In genomic region chr4:134320048-134320447, GRCh38 we compare ENCODE assay signal across 18 cellular contexts.
DNase-seq lines count a peak whose midpoint lies in the region; ATAC-seq, FAIRE-seq and TF ChIP-seq lines count a peak whose summit lies in the region.
"Had no signal": no experiment of that assay in that cellular context is flagged by ENCODE, and none has a peak within 500 bp of the region (broad histone marks: within the 10 kb centered on the region; RNA-seq: fewer than 3 reads in every experiment).

No MANE protein-coding gene starts in this region.

- H3K27me3 ChIP-seq in K562 (ENCODE audit: control insufficient read depth in 2 of 2, insufficient read depth in 2 of 2, low read length in 2 of 2) (no peaks in the 10 kb centered on the region), mesenchymal stem cell (ENCODE audit: control insufficient read depth in 1 of 2, insufficient read depth in 1 of 2, low read length in 2 of 2) (no peaks in the 10 kb centered on the region)
- H3K27me3 ChIP-seq: BE2C had no signal

- 27% methylated on average over 2 of the region's 2 CpGs for WGBS in K562 (ENCODE audit: insufficient coverage, low coverage, missing lambda C conversion rate)
- 79% methylated on average over 1 of the region's 2 CpGs for WGBS in mesenchymal stem cell

- no peaks in the 10 kb centered on the region for H4K20me1 ChIP-seq in K562 (replicated peaks; ENCODE audit: control insufficient read depth, insufficient read depth, low read length)

- no peak for FAIRE-seq in K562 (lab: Jason Lieb, UNC)

- TF ChIP-seq RAD21 in K562 (CRISPR knock-in tag; conservative IDR thresholded peaks at IDR 0.05 in 1 of 2, IDR thresholded peaks at IDR 0.05 in 1 of 2) = no peak

- CTCF ChIA-PET in K562 (lab: Yijun Ruan, JAX; ENCODE audit: low intra/inter-chr PET ratio) = no interaction called here

- H3K9me3 ChIP-seq in K562 (replicated peaks; ENCODE audit: control insufficient read depth, insufficient read depth, low read depth, low read length) = no peaks in the 10 kb centered on the region
- peaks cover 6% of the 10 kb centered on the region for H3K9me3 ChIP-seq in mesenchymal stem cell (ENCODE audit: control insufficient read depth, low read length)
- H3K9me3 ChIP-seq: BE2C, SK-N-SH had no signal

- no peak overlapping the region for H2BK120ac ChIP-seq in mesenchymal stem cell (ENCODE audit: low read depth, low read length)

- no peak overlapping the region for H3K18ac ChIP-seq in mesenchymal stem cell (ENCODE audit: low read depth in 1 of 2, low read length in 2 of 2)

- in situ Hi-C loops in K562 (cut with MboI) = no loop called here

- ATAC-seq in K562 = peak; percentile 64; the same call in 2 of the 3 replicates
- ATAC-seq: Right ventricle myocardium inferior had no signal

- no TSS peak for BruUV-seq in K562 (replicated peaks; lab: Mats Ljungman, UMichigan)

- H3K27ac ChIP-seq in K562 (ENCODE audit: extremely low read depth, low read depth, low read length) = no peak overlapping the region
- H3K27ac ChIP-seq in mesenchymal stem cell (ENCODE audit: low read length, poor library complexity, severe bottlenecking) = no peak overlapping the region
- H3K27ac ChIP-seq: HL-60, PC-9 had no signal

- no peak overlapping the region for H3K23ac ChIP-seq in mesenchymal stem cell (ENCODE audit: low read length in 2 of 2)

- H2AK5ac ChIP-seq in mesenchymal stem cell (ENCODE audit: low read length, severe bottlenecking) = no peak overlapping the region

- H3K79me1 ChIP-seq in mesenchymal stem cell (replicated peaks; ENCODE audit: low read length, poor library complexity, severe bottlenecking) = no peaks in the 10 kb centered on the region

- H2AFZ ChIP-seq in K562 (ENCODE audit: low read depth, low read length) (no peak overlapping the region), mesenchymal stem cell (ENCODE audit: low read depth, low read length) (peak overlapping the region; percentile 62)
- H2AFZ ChIP-seq: PC-9 had no signal

- no peaks in the 10 kb centered on the region for H3K9me1 ChIP-seq in K562 (ENCODE audit: control insufficient read depth, insufficient read depth, low read length)

- H2BK5ac ChIP-seq in mesenchymal stem cell (ENCODE audit: low read depth, low read length, poor library complexity, severe bottlenecking) = no peak overlapping the region

- no peak overlapping the region for H2BK12ac ChIP-seq in mesenchymal stem cell (ENCODE audit: low read length in 2 of 2)

- DNase-seq in GM04504 (ENCODE audit: low read depth) (peak; percentile 12), M059J (ENCODE audit: low read depth) (peak; percentile 42), K562 (ENCODE audit: extremely low read depth in 1 of 4, low spot score in 3 of 4) (no peak), mesenchymal stem cell (peak; percentile 42), A172 (ENCODE audit: low spot score) (no peak), NCI-H1105 treated with DMSO at 0.1 percent for 48 hours (lab: John Stamatoyannopoulos, UW) (no peak), NCI-H2196 treated with DMSO at 0.1 percent for 48 hours (lab: John Stamatoyannopoulos, UW; ENCODE audit: unreplicated experiment) (no peak)
- DNase-seq: BE2C; CD4-positive, alpha-beta memory T cell; NCI-H1417 treated with DMSO at 0.1 percent for 48 hours; NCI-H2029; NCI-H226; NCI-H526; PC-9; SK-N-SH; T-helper 1 cell had no signal

- POLR2A ChIA-PET in K562 (lab: Yijun Ruan, JAX) = no interaction called here

- H4K91ac ChIP-seq in mesenchymal stem cell (ENCODE audit: low read length) = no peak overlapping the region

- no peak overlapping the region for H3K9ac ChIP-seq in K562 (ENCODE audit: insufficient read depth in 1 of 2, low read depth in 2 of 2, low read length in 2 of 2)
- no peak overlapping the region for H3K9ac ChIP-seq in mesenchymal stem cell (ENCODE audit: low read length)
- H3K9ac ChIP-seq: SK-N-SH had no signal

- H3K4me1 ChIP-seq in K562 (replicated peaks in 1 of 2; ENCODE audit: control insufficient read depth in 2 of 2, insufficient read depth in 2 of 2, low read length in 2 of 2) (no peaks in the 10 kb centered on the region), mesenchymal stem cell (ENCODE audit: control insufficient read depth, insufficient read depth, low read depth, low read length) (no peaks in the 10 kb centered on the region)
- H3K4me1 ChIP-seq: BE2C had no signal

- H4K8ac ChIP-seq in mesenchymal stem cell (ENCODE audit: low read length) = no peak overlapping the region

- no peak for TF ChIP-seq CTCF in K562 (IDR thresholded peaks at IDR 0.05 in 2 of 3, conservative IDR thresholded peaks at IDR 0.05 in 1 of 3; ENCODE audit: insufficient read depth in 2 of 3, low read depth in 1 of 3, low read length in 3 of 3)

- no peak for TF ChIP-seq POLR2A in K562 (conservative IDR thresholded peaks at IDR 0.05)

- peaks cover 68% of the 10 kb centered on the region for H3K79me2 ChIP-seq in K562 (ENCODE audit: control insufficient read depth, insufficient read depth, low read length)

- H3K36me3 ChIP-seq in K562 (ENCODE audit: control insufficient read depth, insufficient read depth, low read length) (no peaks in the 10 kb centered on the region), mesenchymal stem cell (ENCODE audit: control insufficient read depth in 1 of 2, insufficient read depth in 2 of 2, low read depth in 1 of 2, low read length in 2 of 2) (no peaks in the 10 kb centered on the region)
- H3K36me3 ChIP-seq: BE2C had no signal

- H3K4me3 ChIP-seq in K562 (no peak overlapping the region), mesenchymal stem cell (ENCODE audit: insufficient read depth in 1 of 2, low read depth in 1 of 2, low read length in 2 of 2) (no peak overlapping the region)
- H3K4me3 ChIP-seq: PC-9 had no signal

- peak overlapping the region in 1 of 2 experiments; percentile 42 for H3K14ac ChIP-seq in mesenchymal stem cell (ENCODE audit: low read length in 2 of 2)

- intact Hi-C loops in K562 (cut with micrococcal nuclease) = no loop called here

- H3K4me2 ChIP-seq in K562 (ENCODE audit: insufficient read depth, low read length) (no peak overlapping the region), mesenchymal stem cell (ENCODE audit: low read length, poor library complexity, severe bottlenecking) (no peak overlapping the region)
- H3K4me2 ChIP-seq: PC-9, SK-N-SH had no signal

- H2BK15ac ChIP-seq in mesenchymal stem cell (ENCODE audit: low read depth, poor library complexity, severe bottlenecking) = no peak overlapping the region

- H3K4ac ChIP-seq in mesenchymal stem cell (ENCODE audit: low read depth in 1 of 2, low read length in 2 of 2) = no peak overlapping the region

- TF ChIP-seq EP300 in K562 (IDR thresholded peaks at IDR 0.05; ENCODE audit: low read length) = no peak

TF ChIP-seq in K562, 482 proteins besides CTCF, POLR2A, EP300 and RAD21:
- TF ChIP-seq IRF9 (tag; IDR thresholded peaks at IDR 0.05) (no peak), KLF13 (tag; IDR thresholded peaks at IDR 0.05; ENCODE audit: borderline replicate concordance, low read depth) (no peak), HSF4 (CRISPR knock-in tag; IDR thresholded peaks at IDR 0.05; ENCODE audit: borderline replicate concordance) (no peak), PRPF4 (IDR thresholded peaks at IDR 0.05; ENCODE audit: insufficient read depth, low read depth, low read length, poor library complexity, severe bottlenecking) (no peak), RBFOX2 (IDR thresholded peaks at IDR 0.05; ENCODE audit: low read depth, low read length) (no peak), SMARCA4 (IDR thresholded peaks at IDR 0.05) (no peak), DEAF1 (CRISPR knock-in tag; IDR thresholded peaks at IDR 0.05) (no peak), SMAD2 (IDR thresholded peaks at IDR 0.05; ENCODE audit: low read depth, low read length) (no peak), ZNF263 (CRISPR knock-in tag; IDR thresholded peaks at IDR 0.05; ENCODE audit: borderline replicate concordance) (no peak), ADNP (tag; IDR thresholded peaks at IDR 0.05) (no peak)
- TF ChIP-seq, protein P1, sequence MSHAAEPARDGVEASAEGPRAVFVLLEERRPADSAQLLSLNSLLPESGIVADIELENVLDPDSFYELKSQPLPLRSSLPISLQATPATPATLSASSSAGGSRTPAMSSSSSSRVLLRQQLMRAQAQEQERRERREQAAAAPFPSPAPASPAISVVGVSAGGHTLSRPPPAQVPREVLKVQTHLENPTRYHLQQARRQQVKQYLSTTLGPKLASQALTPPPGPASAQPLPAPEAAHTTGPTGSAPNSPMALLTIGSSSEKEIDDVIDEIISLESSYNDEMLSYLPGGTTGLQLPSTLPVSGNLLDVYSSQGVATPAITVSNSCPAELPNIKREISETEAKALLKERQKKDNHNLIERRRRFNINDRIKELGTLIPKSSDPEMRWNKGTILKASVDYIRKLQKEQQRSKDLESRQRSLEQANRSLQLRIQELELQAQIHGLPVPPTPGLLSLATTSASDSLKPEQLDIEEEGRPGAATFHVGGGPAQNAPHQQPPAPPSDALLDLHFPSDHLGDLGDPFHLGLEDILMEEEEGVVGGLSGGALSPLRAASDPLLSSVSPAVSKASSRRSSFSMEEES (CRISPR knock-in tag; IDR thresholded peaks at IDR 0.05) = no peak

Comparison
In these comparisons a context has a peak if more than half of its experiments do, and no peak if none do; other contexts are left out.
1. DNase-seq: peak in GM04504 (single experiment), M059J (single experiment) and mesenchymal stem cell (single experiment); none in K562 (0 of 4), A172 (single experiment), NCI-H1105 treated with DMSO at 0.1 percent for 48 hours (single experiment) and NCI-H2196 treated with DMSO at 0.1 percent for 48 hours (single experiment).